ENCODE assay signal across 1 cellular context in the genomic region with DNA sequence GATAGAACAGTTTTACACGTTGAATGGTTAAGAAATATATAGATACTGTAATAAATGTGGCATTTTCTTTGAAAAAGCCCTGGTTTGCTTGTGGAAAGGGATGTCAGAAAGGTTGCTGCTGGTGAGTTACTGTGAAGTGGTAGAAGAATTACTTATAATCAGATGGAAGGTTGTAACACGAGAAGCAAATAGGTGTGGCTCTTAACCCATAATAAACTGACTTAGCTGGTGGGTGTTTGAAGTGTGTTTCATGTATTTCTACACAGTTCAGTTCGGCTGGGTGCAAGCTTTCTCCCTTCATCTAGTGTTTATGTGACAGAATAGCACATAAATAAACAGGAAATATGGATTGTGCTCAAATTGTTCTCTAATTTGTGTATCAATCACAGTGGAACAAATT.
TF ChIP-seq lines count a peak whose summit lies in the region.

No MANE protein-coding gene starts in this region.

TF ChIP-seq in K562, 482 proteins besides CTCF, POLR2A, EP300 and RAD21:
- TF ChIP-seq, protein P1, sequence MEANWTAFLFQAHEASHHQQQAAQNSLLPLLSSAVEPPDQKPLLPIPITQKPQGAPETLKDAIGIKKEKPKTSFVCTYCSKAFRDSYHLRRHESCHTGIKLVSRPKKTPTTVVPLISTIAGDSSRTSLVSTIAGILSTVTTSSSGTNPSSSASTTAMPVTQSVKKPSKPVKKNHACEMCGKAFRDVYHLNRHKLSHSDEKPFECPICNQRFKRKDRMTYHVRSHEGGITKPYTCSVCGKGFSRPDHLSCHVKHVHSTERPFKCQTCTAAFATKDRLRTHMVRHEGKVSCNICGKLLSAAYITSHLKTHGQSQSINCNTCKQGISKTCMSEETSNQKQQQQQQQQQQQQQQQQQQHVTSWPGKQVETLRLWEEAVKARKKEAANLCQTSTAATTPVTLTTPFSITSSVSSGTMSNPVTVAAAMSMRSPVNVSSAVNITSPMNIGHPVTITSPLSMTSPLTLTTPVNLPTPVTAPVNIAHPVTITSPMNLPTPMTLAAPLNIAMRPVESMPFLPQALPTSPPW (CRISPR knock-in tag; IDR thresholded peaks at IDR 0.05): no peak
- TF ChIP-seq, protein P2, sequence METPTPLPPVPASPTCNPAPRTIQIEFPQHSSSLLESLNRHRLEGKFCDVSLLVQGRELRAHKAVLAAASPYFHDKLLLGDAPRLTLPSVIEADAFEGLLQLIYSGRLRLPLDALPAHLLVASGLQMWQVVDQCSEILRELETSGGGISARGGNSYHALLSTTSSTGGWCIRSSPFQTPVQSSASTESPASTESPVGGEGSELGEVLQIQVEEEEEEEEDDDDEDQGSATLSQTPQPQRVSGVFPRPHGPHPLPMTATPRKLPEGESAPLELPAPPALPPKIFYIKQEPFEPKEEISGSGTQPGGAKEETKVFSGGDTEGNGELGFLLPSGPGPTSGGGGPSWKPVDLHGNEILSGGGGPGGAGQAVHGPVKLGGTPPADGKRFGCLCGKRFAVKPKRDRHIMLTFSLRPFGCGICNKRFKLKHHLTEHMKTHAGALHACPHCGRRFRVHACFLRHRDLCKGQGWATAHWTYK (CRISPR knock-in tag; IDR thresholded peaks at IDR 0.05): no peak
- TF ChIP-seq, protein P3, sequence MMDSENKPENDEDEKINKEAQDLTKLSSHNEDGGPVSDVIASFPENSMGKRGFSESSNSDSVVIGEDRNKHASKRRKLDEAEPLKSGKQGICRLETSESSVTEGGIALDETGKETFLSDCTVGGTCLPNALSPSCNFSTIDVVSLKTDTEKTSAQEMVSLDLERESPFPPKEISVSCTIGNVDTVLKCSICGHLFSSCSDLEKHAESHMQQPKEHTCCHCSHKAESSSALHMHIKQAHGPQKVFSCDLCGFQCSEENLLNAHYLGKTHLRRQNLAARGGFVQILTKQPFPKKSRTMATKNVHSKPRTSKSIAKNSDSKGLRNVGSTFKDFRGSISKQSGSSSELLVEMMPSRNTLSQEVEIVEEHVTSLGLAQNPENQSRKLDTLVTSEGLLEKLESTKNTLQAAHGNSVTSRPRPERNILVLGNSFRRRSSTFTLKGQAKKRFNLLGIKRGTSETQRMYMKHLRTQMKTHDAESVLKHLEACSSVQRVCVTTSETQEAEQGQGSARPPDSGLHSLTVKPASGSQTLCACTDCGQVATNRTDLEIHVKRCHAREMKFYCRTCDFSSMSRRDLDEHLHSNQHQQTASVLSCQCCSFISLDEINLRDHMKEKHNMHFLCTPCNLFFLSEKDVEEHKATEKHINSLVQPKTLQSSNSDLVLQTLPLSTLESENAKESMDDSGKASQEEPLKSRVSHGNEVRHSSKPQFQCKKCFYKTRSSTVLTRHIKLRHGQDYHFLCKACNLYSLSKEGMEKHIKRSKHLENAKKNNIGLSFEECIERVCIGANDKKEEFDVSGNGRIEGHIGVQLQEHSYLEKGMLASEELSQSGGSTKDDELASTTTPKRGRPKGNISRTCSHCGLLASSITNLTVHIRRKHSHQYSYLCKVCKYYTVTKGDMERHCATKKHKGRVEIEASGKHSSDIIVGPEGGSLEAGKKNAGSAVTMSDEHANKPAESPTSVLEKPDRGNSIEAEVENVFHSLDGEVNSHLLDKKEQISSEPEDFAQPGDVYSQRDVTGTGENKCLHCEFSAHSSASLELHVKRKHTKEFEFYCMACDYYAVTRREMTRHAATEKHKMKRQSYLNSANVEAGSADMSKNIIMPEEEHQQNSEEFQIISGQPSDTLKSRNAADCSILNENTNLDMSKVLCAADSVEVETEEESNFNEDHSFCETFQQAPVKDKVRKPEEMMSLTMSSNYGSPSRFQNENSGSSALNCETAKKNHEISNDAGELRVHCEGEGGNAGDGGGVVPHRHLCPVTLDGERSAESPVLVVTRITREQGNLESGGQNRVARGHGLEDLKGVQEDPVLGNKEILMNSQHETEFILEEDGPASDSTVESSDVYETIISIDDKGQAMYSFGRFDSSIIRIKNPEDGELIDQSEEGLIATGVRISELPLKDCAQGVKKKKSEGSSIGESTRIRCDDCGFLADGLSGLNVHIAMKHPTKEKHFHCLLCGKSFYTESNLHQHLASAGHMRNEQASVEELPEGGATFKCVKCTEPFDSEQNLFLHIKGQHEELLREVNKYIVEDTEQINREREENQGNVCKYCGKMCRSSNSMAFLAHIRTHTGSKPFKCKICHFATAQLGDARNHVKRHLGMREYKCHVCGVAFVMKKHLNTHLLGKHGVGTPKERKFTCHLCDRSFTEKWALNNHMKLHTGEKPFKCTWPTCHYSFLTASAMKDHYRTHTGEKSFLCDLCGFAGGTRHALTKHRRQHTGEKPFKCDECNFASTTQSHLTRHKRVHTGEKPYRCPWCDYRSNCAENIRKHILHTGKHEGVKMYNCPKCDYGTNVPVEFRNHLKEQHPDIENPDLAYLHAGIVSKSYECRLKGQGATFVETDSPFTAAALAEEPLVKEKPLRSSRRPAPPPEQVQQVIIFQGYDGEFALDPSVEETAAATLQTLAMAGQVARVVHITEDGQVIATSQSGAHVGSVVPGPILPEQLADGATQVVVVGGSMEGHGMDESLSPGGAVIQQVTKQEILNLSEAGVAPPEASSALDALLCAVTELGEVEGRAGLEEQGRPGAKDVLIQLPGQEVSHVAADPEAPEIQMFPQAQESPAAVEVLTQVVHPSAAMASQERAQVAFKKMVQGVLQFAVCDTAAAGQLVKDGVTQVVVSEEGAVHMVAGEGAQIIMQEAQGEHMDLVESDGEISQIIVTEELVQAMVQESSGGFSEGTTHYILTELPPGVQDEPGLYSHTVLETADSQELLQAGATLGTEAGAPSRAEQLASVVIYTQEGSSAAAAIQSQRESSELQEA (IDR thresholded peaks at IDR 0.05; ENCODE audit: low read depth): no peak
- TF ChIP-seq GABPB1 (CRISPR knock-in tag; IDR thresholded peaks at IDR 0.05): no peak
- TF ChIP-seq ZFX (CRISPR knock-in tag; IDR thresholded peaks at IDR 0.05): no peak
- no peak for TF ChIP-seq MECOM (CRISPR knock-in tag; IDR thresholded peaks at IDR 0.05)
- TF ChIP-seq SP1 (CRISPR knock-in tag; IDR thresholded peaks at IDR 0.05): no peak
- TF ChIP-seq NUFIP1 (IDR thresholded peaks at IDR 0.05; ENCODE audit: partially characterized antibody): no peak
- TF ChIP-seq, protein P4, sequence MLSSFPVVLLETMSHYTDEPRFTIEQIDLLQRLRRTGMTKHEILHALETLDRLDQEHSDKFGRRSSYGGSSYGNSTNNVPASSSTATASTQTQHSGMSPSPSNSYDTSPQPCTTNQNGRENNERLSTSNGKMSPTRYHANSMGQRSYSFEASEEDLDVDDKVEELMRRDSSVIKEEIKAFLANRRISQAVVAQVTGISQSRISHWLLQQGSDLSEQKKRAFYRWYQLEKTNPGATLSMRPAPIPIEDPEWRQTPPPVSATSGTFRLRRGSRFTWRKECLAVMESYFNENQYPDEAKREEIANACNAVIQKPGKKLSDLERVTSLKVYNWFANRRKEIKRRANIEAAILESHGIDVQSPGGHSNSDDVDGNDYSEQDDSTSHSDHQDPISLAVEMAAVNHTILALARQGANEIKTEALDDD (IDR thresholded peaks at IDR 0.05): no peak
- TF ChIP-seq POLR2H (tag; IDR thresholded peaks at IDR 0.05; ENCODE audit: low read depth): no peak
- TF ChIP-seq, protein P5, sequence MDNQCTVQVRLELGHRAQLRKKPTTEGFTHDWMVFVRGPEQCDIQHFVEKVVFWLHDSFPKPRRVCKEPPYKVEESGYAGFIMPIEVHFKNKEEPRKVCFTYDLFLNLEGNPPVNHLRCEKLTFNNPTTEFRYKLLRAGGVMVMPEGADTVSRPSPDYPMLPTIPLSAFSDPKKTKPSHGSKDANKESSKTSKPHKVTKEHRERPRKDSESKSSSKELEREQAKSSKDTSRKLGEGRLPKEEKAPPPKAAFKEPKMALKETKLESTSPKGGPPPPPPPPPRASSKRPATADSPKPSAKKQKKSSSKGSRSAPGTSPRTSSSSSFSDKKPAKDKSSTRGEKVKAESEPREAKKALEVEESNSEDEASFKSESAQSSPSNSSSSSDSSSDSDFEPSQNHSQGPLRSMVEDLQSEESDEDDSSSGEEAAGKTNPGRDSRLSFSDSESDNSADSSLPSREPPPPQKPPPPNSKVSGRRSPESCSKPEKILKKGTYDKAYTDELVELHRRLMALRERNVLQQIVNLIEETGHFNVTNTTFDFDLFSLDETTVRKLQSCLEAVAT (IDR thresholded peaks at IDR 0.05): no peak
